8 cellular contexts compared by ENCODE assay signal in genomic region chr2:175559613-175560012, GRCh38.
"Had no signal": no experiment of that assay in that cellular context is flagged by ENCODE, and none has a peak within 500 bp of the region (broad histone marks: within the 10 kb centered on the region; RNA-seq: fewer than 3 reads in every experiment).

No MANE protein-coding gene starts in this region.

- H3K4me2 ChIP-seq: GM23338, KMS-11 had no signal

- H3K9ac ChIP-seq: KMS-11 had no signal

- ATAC-seq: GM23338 had no signal

- FAIRE-seq: H1, H54 had no signal

- DNase-seq: H9, HCEC 1CT, KBM-7 had no signal

- H3K27ac ChIP-seq: HL-60, KMS-11 had no signal

- H3K4me3 ChIP-seq: GM23338 had no signal
